In genomic region chr4:41532880-41533279, GRCh38 we compare ENCODE assay signal across 25 cellular contexts. TPM values are rescaled to one million over a fixed set of nuclear protein-coding genes. Genes with fewer than 3 reads are reported as not detected.
A peak's percentile ranks its signal among the peaks of the same experiment; 100 is the strongest.
DNase-seq lines count a peak whose midpoint lies in the region; ATAC-seq and TF ChIP-seq lines count a peak whose summit lies in the region.
"Had no signal": no experiment of that assay in that cellular context is flagged by ENCODE, and none has a peak within 500 bp of the region (broad histone marks: within the 10 kb centered on the region; RNA-seq: fewer than 3 reads in every experiment).

No MANE protein-coding gene starts in this region.

- H3K36me3 ChIP-seq in heart left ventricle (no peaks in the 10 kb centered on the region), left ventricle myocardium inferior (no peaks in the 10 kb centered on the region), spleen (no peaks in the 10 kb centered on the region), OCI-LY7 (ENCODE audit: insufficient read depth, low read length) (no peaks in the 10 kb centered on the region)
- H3K36me3 ChIP-seq: left lung, neural progenitor cell, thoracic aorta had no signal

- no peak overlapping the region for H2AFZ ChIP-seq in OCI-LY7 (ENCODE audit: low read length)
- H2AFZ ChIP-seq: neural progenitor cell, parathyroid adenoma had no signal

- POLR2A ChIA-PET in OCI-LY7 (lab: Charles Lee), result no interaction called here

- peak overlapping the region in 2 of 12 donors; percentile 3 to 8 for H3K27ac ChIP-seq in heart left ventricle
- no peak overlapping the region for H3K27ac ChIP-seq in left ventricle myocardium inferior (replicated peaks)
- peak overlapping the region in 38 of 59 donors; percentile 0 to 74 (median 28) for H3K27ac ChIP-seq in dorsolateral prefrontal cortex
- H3K27ac ChIP-seq in spleen, result peak overlapping the region in 7 of 8 donors; percentile 59 to 92 (median 74)
- no peak overlapping the region for H3K27ac ChIP-seq in OCI-LY7 (ENCODE audit: low read depth, low read length, poor library complexity, severe bottlenecking)
- H3K27ac ChIP-seq: left lung, neural progenitor cell, parathyroid adenoma, thoracic aorta had no signal

- H3K9me2 ChIP-seq in OCI-LY7 (ENCODE audit: insufficient read depth, low read length), result no peaks in the 10 kb centered on the region

- no peak for DNase-seq in heart left ventricle
- no peak for DNase-seq in left ventricle myocardium inferior
- DNase-seq in NCI-H446 treated with DMSO at 0.1 percent for 48 hours (lab: John Stamatoyannopoulos, UW), result peak; percentile 53
- peak in 1 of 10 donors; percentile 33 for DNase-seq in dorsolateral prefrontal cortex
- DNase-seq in spleen, result no peak
- no peak for DNase-seq in kidney glomerular epithelial cell (lab: John Stamatoyannopoulos, UW)
- DNase-seq in OCI-LY7 (ENCODE audit: low spot score), result no peak
- DNase-seq in stimulated activated CD4-positive, alpha-beta T cell treated with anti-CD3 and anti-CD28 coated beads, Interleukin-2, amount 100 ng/mL, for 48 hours, result no peak
- DNase-seq: activated CD4-positive, alpha-beta memory T cell treated with anti-CD3 and anti-CD28 coated beads for 36 hours; activated naive CD4-positive, alpha-beta T cell treated with Interleukin-2 at 50 U/mL for 16 hours; AML-193; CD4-positive, alpha-beta memory T cell; left lung; NCI-H2029 treated with DMSO at 0.1 percent for 48 hours; NCI-H2227 treated with DMSO at 0.1 percent for 48 hours; stimulated activated CD4-positive, alpha-beta T cell treated with anti-CD3 and anti-CD28 coated beads, Interleukin-2, amount 100 ng/mL, for 24 hours; stimulated activated CD8-positive, alpha-beta memory T cell treated with anti-CD3 and anti-CD28 coated beads, Interleukin-4, amount 100 ng/mL, for 48 hours; stimulated activated naive CD8-positive, alpha-beta T cell treated with anti-CD3 and anti-CD28 coated beads, Interleukin-15, amount 100 ng/mL, for 72 hours; T-helper 17 cell had no signal

- CTCF ChIA-PET in OCI-LY7 (lab: Charles Lee; ENCODE audit: unreplicated experiment), result no interaction called here

- H3K79me2 ChIP-seq in OCI-LY7 (ENCODE audit: insufficient read depth, low read depth, low read length), result no peaks in the 10 kb centered on the region
- H3K79me2 ChIP-seq: parathyroid adenoma had no signal

- H3K4me1 ChIP-seq in heart left ventricle (peaks cover 0 to 96% (median 48%) of the 10 kb centered on the region in 12 donors), left ventricle myocardium inferior (peaks cover 89% of the 10 kb centered on the region), spleen (peaks cover 0 to 18% (median 0%) of the 10 kb centered on the region in 6 donors), OCI-LY7 (ENCODE audit: insufficient read depth, low read length, poor library complexity, severe bottlenecking) (no peaks in the 10 kb centered on the region)
- H3K4me1 ChIP-seq: parathyroid adenoma had no signal

- intact Hi-C loops in heart left ventricle (cut with DNase I), result loop anchor here in 7 of 10 donors (10.0 kb wide), 7 partner anchors 88 to 248 kb away; no protein-coding TSS in a partner anchor
- intact Hi-C loops in left ventricle myocardium inferior (cut with micrococcal nuclease), result no loop called here
- intact Hi-C loops in dorsolateral prefrontal cortex (cut with DNase I), result no loop called here
- intact Hi-C loops in spleen (cut with DNase I; ENCODE audit: low total_unique reads), result no loop called here
- intact Hi-C loops in OCI-LY7 (cut with micrococcal nuclease; ENCODE audit: unreplicated experiment), result no loop called here

- H3K4me3 ChIP-seq in heart left ventricle (no peak overlapping the region), left ventricle myocardium inferior (no peak overlapping the region), dorsolateral prefrontal cortex (no peak overlapping the region), spleen (no peak overlapping the region), OCI-LY7 (ENCODE audit: low read depth, low read length, poor library complexity, severe bottlenecking) (no peak overlapping the region)
- H3K4me3 ChIP-seq: left lung, neural progenitor cell, thoracic aorta had no signal

- BruUV-seq in OCI-LY7 (replicated peaks; lab: Mats Ljungman, UMichigan), result no TSS peak

- H4K20me1 ChIP-seq in OCI-LY7 (ENCODE audit: insufficient read depth, low read length), result no peaks in the 10 kb centered on the region

- H3K9me3 ChIP-seq in heart left ventricle (no peaks in the 10 kb centered on the region), left ventricle myocardium inferior (replicated peaks) (no peaks in the 10 kb centered on the region), spleen (no peaks in the 10 kb centered on the region), OCI-LY7 (ENCODE audit: low read length) (no peaks in the 10 kb centered on the region)
- H3K9me3 ChIP-seq: left lung, thoracic aorta had no signal

- no peak for TF ChIP-seq POLR2A in heart left ventricle (IDR thresholded peaks at IDR 0.05)
- no peak for TF ChIP-seq POLR2A in spleen (IDR thresholded peaks at IDR 0.05)

- ATAC-seq in heart left ventricle, result peak in 3 of 4 donors; percentile 15 to 34 (median 25)
- ATAC-seq: activated CD4-positive, CD25-positive, alpha-beta regulatory T cell treated with anti-CD3 and anti-CD28 coated beads, Interleukin-2, amount 50 U/mL, for 24 hours; left lung; SK-N-SH treated with all-trans-retinoic acid at 6 μM for 48 hours; stimulated activated naive CD8-positive, alpha-beta T cell treated with anti-CD3 and anti-CD28 coated beads, Interleukin-15, amount 100 ng/mL, for 72 hours; T-helper 17 cell had no signal

- TF ChIP-seq CTCF in heart left ventricle (IDR thresholded peaks at IDR 0.05), result no peak
- TF ChIP-seq CTCF in left ventricle myocardium inferior (IDR thresholded peaks at IDR 0.05; ENCODE audit: borderline replicate concordance), result no peak
- TF ChIP-seq CTCF in dorsolateral prefrontal cortex (IDR thresholded peaks at IDR 0.05 in 54 of 56, conservative IDR thresholded peaks at IDR 0.05 in 2 of 56; ENCODE audit: low read depth in 1 of 56, partially characterized antibody in 56 of 56), result no peak
- TF ChIP-seq CTCF in spleen (IDR thresholded peaks at IDR 0.05 in 8 of 11, conservative IDR thresholded peaks at IDR 0.05 in 3 of 11), result no peak
- no peak for TF ChIP-seq CTCF in OCI-LY7 (conservative IDR thresholded peaks at IDR 0.05; ENCODE audit: low read length)

- H3K27me3 ChIP-seq in heart left ventricle (no peaks in the 10 kb centered on the region), left ventricle myocardium inferior (ENCODE audit: low read depth) (no peaks in the 10 kb centered on the region), dorsolateral prefrontal cortex (no peaks in the 10 kb centered on the region), spleen (replicated peaks in 1 of 7) (peaks cover 0 to 4% (median 0%) of the 10 kb centered on the region in 7 donors)
- H3K27me3 ChIP-seq: left lung, neural progenitor cell had no signal

- 5 to 46% (median 27%) methylated on average over 2 of the region's 2 CpGs for WGBS in heart left ventricle, 4 donors
- WGBS in spleen, 5 donors, result 36 to 54% (median 48%) methylated on average over 2 of the region's 2 CpGs

- H3K4me2 ChIP-seq in OCI-LY7 (ENCODE audit: low read length), result no peak overlapping the region
- H3K4me2 ChIP-seq: neural progenitor cell had no signal

RNA-seq across cellular contexts. Expression of gene LIMCH1, which starts 5.1 kb away (rescaled TPM):
- total RNA-seq in heart left ventricle (100 to 1,000 TPM; 169 to 345 (median 247) TPM), left ventricle myocardium inferior (382 TPM), dorsolateral prefrontal cortex (100 to 1,000 TPM; 126 to 357 (median 196) TPM), spleen (100 to 1,000 TPM; 211 to 434 (median 254) TPM), OCI-LY7 (2022) (not detected in 2 replicates)
- polyA plus RNA-seq in heart left ventricle (10 to 100 TPM; 50.9 to 54.0 TPM), spleen (10 to 100 TPM; 14.4 to 36.9 (median 19.9) TPM)
- total RNA-seq in OCI-LY7 (2014; rRNA removed; shearing (Covaris generic)), result not detected in 2 replicates
- total RNA-seq: activated CD4-positive, alpha-beta memory T cell treated with anti-CD3 and anti-CD28 coated beads for 36 hours; activated T-helper 1 cell treated with anti-CD3 and anti-CD28 coated beads, Interleukin-12 subunit alpha, Interleukin-12 subunit beta, Interleukin-2, Interleukin-4 antibody, amounts not matched to agents 30 ng/mL and 10 ng/mL and 1 ng/mL, durations not matched to agents 14 hours and 24 hours and 36 hours; CD4-positive, alpha-beta memory T cell; T-helper 17 cell had no signal
- polyA plus RNA-seq: CD4-positive, alpha-beta memory T cell had no signal

Comparison
In these comparisons a context has a peak if more than half of its experiments do, and no peak if none do; other contexts are left out.
1. intact Hi-C loops: an anchor here in heart left ventricle (10.0 kb wide); none called in left ventricle myocardium inferior, dorsolateral prefrontal cortex, spleen and OCI-LY7.
2. H3K27ac ChIP-seq: peak in dorsolateral prefrontal cortex (38 of 59) and spleen (7 of 8); none in left ventricle myocardium inferior (single experiment) and OCI-LY7 (single experiment).
3. RNA of gene LIMCH1, which starts 5.1 kb away (total RNA-seq): 382 TPM in left ventricle myocardium inferior (single experiment), 211 to 434 TPM in spleen, 169 to 345 TPM in heart left ventricle and 126 to 357 TPM in dorsolateral prefrontal cortex; not detected in OCI-LY7; every median in the first group is over 100 times any median in the second.